ENCODE assay signal across 8 cellular contexts in the genomic region with DNA sequence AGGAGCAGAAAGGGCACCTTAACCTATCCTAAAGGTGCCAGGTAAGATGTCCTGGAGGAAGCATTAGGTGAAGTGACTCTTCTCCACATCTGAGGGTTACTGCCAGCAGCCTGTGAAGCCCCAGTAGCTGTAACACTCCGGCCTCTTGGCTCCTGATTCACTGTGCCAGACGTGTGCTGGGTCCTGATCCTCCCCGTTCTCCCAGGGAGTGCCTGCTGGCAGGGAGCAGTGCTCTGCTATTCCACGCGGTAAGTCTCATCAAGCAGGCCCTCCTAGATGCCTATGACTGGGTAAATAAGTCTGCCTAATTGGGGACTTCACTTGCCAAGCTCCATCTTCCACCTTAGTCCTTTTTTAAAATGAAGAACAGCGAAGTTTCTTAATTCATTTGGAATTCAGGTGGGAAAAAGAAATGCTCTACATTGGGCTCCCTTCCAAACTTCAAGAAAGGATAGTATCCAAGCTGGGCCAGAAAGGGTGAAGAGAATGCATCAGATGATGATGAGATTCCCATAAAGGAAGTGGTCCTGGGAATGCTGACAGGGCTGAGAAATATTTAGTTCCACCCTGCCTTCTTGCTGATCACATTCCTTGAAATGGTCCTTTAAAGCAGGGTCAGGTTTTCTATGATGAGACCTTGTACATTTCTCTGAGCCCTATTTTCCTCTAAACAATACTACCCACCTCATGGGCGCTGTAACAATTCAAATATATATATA.
DNase-seq lines count a peak whose midpoint lies in the region; ATAC-seq and TF ChIP-seq lines count a peak whose summit lies in the region.

No MANE protein-coding gene starts in this region.

- peaks cover 17 to 36% of the 10 kb centered on the region in 2 donors for H3K4me1 ChIP-seq in naive thymus-derived CD4-positive, alpha-beta T cell (ENCODE audit: control insufficient read depth in 2 of 2, insufficient read depth in 2 of 2, low read length in 2 of 2)
- H3K4me1 ChIP-seq in body of pancreas, result peaks cover 11% of the 10 kb centered on the region

- POLR2A ChIA-PET in AG04449 (lab: Yijun Ruan, JAX), result interaction anchor here (0.9 to 1.7 kb wide), 5 partner anchors 88 to 186 kb away, joined by 3 to 8 read pairs (median 4); no protein-coding TSS in a partner anchor
- POLR2A ChIA-PET in naive thymus-derived CD4-positive, alpha-beta T cell (lab: Charles Lee), result interaction anchor here (0.6 to 1.4 kb wide), 4 partner anchors 11 to 53 kb away, joined by 3 to 5 read pairs (median 4); no protein-coding TSS in a partner anchor

- no peak for TF ChIP-seq CTCF in AG04449 (IDR thresholded peaks at IDR 0.05; ENCODE audit: insufficient read depth, low read length, missing control alignments)
- TF ChIP-seq CTCF in coronary artery (IDR thresholded peaks at IDR 0.05), result no peak
- TF ChIP-seq CTCF in lower leg skin (IDR thresholded peaks at IDR 0.05), result no peak
- TF ChIP-seq CTCF in body of pancreas (IDR thresholded peaks at IDR 0.05), result no peak

- no peaks in the 10 kb centered on the region for H3K9me3 Mint-ChIP-seq in naive thymus-derived CD4-positive, alpha-beta T cell

- no peak overlapping the region for H3K4me3 Mint-ChIP-seq in naive thymus-derived CD4-positive, alpha-beta T cell

- 43 to 49% methylated on average over 7 of the region's 7 CpGs for WGBS in lower leg skin, 2 donors
- 62 to 64% methylated on average over 7 of the region's 7 CpGs for WGBS in body of pancreas, 2 donors

- ATAC-seq in naive thymus-derived CD4-positive, alpha-beta T cell, result no peak
- no peak for ATAC-seq in body of pancreas

- peaks cover 0 to 23% (median 9%) of the 10 kb centered on the region in 5 donors for H3K36me3 Mint-ChIP-seq in naive thymus-derived CD4-positive, alpha-beta T cell

- H3K36me3 ChIP-seq in naive thymus-derived CD4-positive, alpha-beta T cell (ENCODE audit: control insufficient read depth in 2 of 3, insufficient read depth in 3 of 3, low read length in 3 of 3), result no peaks in the 10 kb centered on the region
- no peaks in the 10 kb centered on the region for H3K36me3 ChIP-seq in body of pancreas (replicated peaks in 1 of 2; ENCODE audit: insufficient read depth in 1 of 2, low read depth in 2 of 2)

- peak overlapping the region in 7 of 9 donors; percentile 18 to 85 (median 49) for H3K27ac Mint-ChIP-seq in naive thymus-derived CD4-positive, alpha-beta T cell

- DNase-seq in AG04449 (ENCODE audit: low read depth, low spot score) (no peak), NCI-H446 (lab: John Stamatoyannopoulos, UW) (peak; percentile 67 to 83), coronary artery (ENCODE audit: low spot score) (no peak), lower leg skin (ENCODE audit: low spot score in 2 of 2) (no peak), body of pancreas (no peak), NCI-H1092 (lab: John Stamatoyannopoulos, UW) (no peak), RPMI8226 (no peak)
- DNase-seq in naive thymus-derived CD4-positive, alpha-beta T cell, result no peak

- no peaks in the 10 kb centered on the region for H3K9me3 ChIP-seq in naive thymus-derived CD4-positive, alpha-beta T cell (ENCODE audit: control insufficient read depth in 2 of 3, low read length in 3 of 3)
- no peaks in the 10 kb centered on the region for H3K9me3 ChIP-seq in body of pancreas

- H3K27me3 ChIP-seq in naive thymus-derived CD4-positive, alpha-beta T cell (ENCODE audit: control insufficient read depth in 2 of 2, insufficient read depth in 2 of 2, low read length in 2 of 2), result no peaks in the 10 kb centered on the region
- H3K27me3 ChIP-seq in body of pancreas, result no peaks in the 10 kb centered on the region

- H3K27me3 Mint-ChIP-seq in naive thymus-derived CD4-positive, alpha-beta T cell, result no peaks in the 10 kb centered on the region

- TF ChIP-seq POLR2A in lower leg skin (IDR thresholded peaks at IDR 0.05) (no peak), body of pancreas (IDR thresholded peaks at IDR 0.05) (no peak)

- CTCF ChIA-PET in AG04449 (lab: Yijun Ruan, JAX), result interaction anchor here (0.7 to 2.2 kb wide), 13 partner anchors 15 to 305 kb away, joined by 3 to 12 read pairs (median 5); a partner anchor contains a TSS
- CTCF ChIA-PET in naive thymus-derived CD4-positive, alpha-beta T cell (lab: Charles Lee), result interaction anchor here (0.6 to 1.3 kb wide), 3 partner anchors 11 to 67 kb away, joined by 3 to 5 read pairs (median 3); no protein-coding TSS in a partner anchor

- H3K27ac ChIP-seq in coronary artery, result peak overlapping the region; percentile 67 to 84
- no peak overlapping the region for H3K27ac ChIP-seq in naive thymus-derived CD4-positive, alpha-beta T cell (ENCODE audit: low read depth, low read length)
- H3K27ac ChIP-seq in body of pancreas, result peak overlapping the region in 2 of 4 donors; percentile 37 to 59

- peaks cover 42 to 75% (median 68%) of the 10 kb centered on the region in 7 donors for H3K4me1 Mint-ChIP-seq in naive thymus-derived CD4-positive, alpha-beta T cell

- intact Hi-C loops in naive thymus-derived CD4-positive, alpha-beta T cell (cut with micrococcal nuclease), result no loop called here
- intact Hi-C loops in lower leg skin (cut with DNase I; ENCODE audit: low total_unique reads), result no loop called here
- intact Hi-C loops in body of pancreas (cut with DNase I), result no loop called here

- H3K4me3 ChIP-seq in AG04449 (ENCODE audit: low read depth, low read length), result peak overlapping the region; percentile 9; the same call in 1 of the 2 replicates
- H3K4me3 ChIP-seq in coronary artery, result peak overlapping the region; percentile 30
- no peak overlapping the region for H3K4me3 ChIP-seq in naive thymus-derived CD4-positive, alpha-beta T cell (ENCODE audit: low read length)
- no peak overlapping the region for H3K4me3 ChIP-seq in lower leg skin (ENCODE audit: low read depth, poor library complexity, severe bottlenecking)
- H3K4me3 ChIP-seq in body of pancreas, result no peak overlapping the region

Comparison
In these comparisons a context has a peak if more than half of its experiments do, and no peak if none do; other contexts are left out.
1. DNase-seq: peak in NCI-H446 (2 of 2); none in AG04449 (single experiment), coronary artery (single experiment), naive thymus-derived CD4-positive, alpha-beta T cell (0 of 9), lower leg skin (0 of 2), body of pancreas (0 of 4), NCI-H1092 (single experiment) and RPMI8226 (single experiment).
2. H3K4me3 ChIP-seq: peak in AG04449 (single experiment) and coronary artery (single experiment); none in naive thymus-derived CD4-positive, alpha-beta T cell (single experiment), lower leg skin (single experiment) and body of pancreas (0 of 2).